Comparison of ENCODE assay signal across 8 cellular contexts in genomic region chr11:65501005-65501529, GRCh38. TPM values are rescaled to one million over a fixed set of nuclear protein-coding genes. Genes with fewer than 3 reads are reported as not detected.
A peak's percentile ranks its signal among the peaks of the same experiment; 100 is the strongest.
DNase-seq lines count a peak whose midpoint lies in the region; ATAC-seq and TF ChIP-seq lines count a peak whose summit lies in the region.

No MANE protein-coding gene starts in this region.

- intact Hi-C loops in CD4-positive, alpha-beta T cell (cut with DNase I, micrococcal nuclease) = no loop called here
- intact Hi-C loops in dorsolateral prefrontal cortex (cut with DNase I) = no loop called here

- no peaks in the 10 kb centered on the region for H3K36me3 Mint-ChIP-seq in CD4-positive, alpha-beta T cell (ENCODE audit: low read depth)

- no peaks in the 10 kb centered on the region for H3K27me3 ChIP-seq in CD4-positive, alpha-beta T cell (ENCODE audit: control insufficient read depth, insufficient read depth, low read length)
- H3K27me3 ChIP-seq in Loucy (ENCODE audit: insufficient read depth, low read length, poor library complexity, severe bottlenecking) (peaks cover 54% of the 10 kb centered on the region), dorsolateral prefrontal cortex (no peaks in the 10 kb centered on the region), neural cell (ENCODE audit: insufficient read depth, low read depth, low read length) (no peaks in the 10 kb centered on the region)

- H3K4me3 Mint-ChIP-seq in CD4-positive, alpha-beta T cell = no peak overlapping the region

- H3K36me3 ChIP-seq in Loucy (ENCODE audit: insufficient read depth, low read length) (peaks cover 59% of the 10 kb centered on the region), neural cell (ENCODE audit: insufficient read depth, low read length) (peaks cover 42% of the 10 kb centered on the region)

- TF ChIP-seq EP300 in neural cell (conservative IDR thresholded peaks at IDR 0.05; ENCODE audit: poor library complexity, severe bottlenecking) = no peak

- POLR2A ChIA-PET in CD4-positive, alpha-beta T cell (lab: Charles Lee) = interaction anchor here (0.7 to 15.9 kb wide), 11 partner anchors 7 to 116 kb away, joined by 3 to 3042 read pairs (median 106); partner anchors contain the start of genes EHBP1L1, FRMD8, NEAT1 and SCYL1

- peaks cover 46% of the 10 kb centered on the region for H3K4me1 Mint-ChIP-seq in CD4-positive, alpha-beta T cell (ENCODE audit: low read depth)

- no peak for TF ChIP-seq CTCF in CD4-positive, alpha-beta T cell (IDR thresholded peaks at IDR 0.05)
- TF ChIP-seq CTCF in Loucy (conservative IDR thresholded peaks at IDR 0.05; ENCODE audit: low read length) = no peak
- no peak for TF ChIP-seq CTCF in dorsolateral prefrontal cortex (IDR thresholded peaks at IDR 0.05 in 54 of 56, conservative IDR thresholded peaks at IDR 0.05 in 2 of 56; ENCODE audit: low read depth in 1 of 56, partially characterized antibody in 56 of 56)
- no peak for TF ChIP-seq CTCF in neural cell (IDR thresholded peaks at IDR 0.05; ENCODE audit: poor library complexity, severe bottlenecking)

- H3K27ac Mint-ChIP-seq in CD4-positive, alpha-beta T cell = no peak overlapping the region

- H3K27me3 Mint-ChIP-seq in CD4-positive, alpha-beta T cell = no peaks in the 10 kb centered on the region

- H3K9me2 ChIP-seq in Loucy (replicated peaks; ENCODE audit: low read depth, low read length) (no peaks in the 10 kb centered on the region), neural cell (ENCODE audit: insufficient read depth, low read length) (no peaks in the 10 kb centered on the region)

- peaks cover 56% of the 10 kb centered on the region for H3F3A ChIP-seq in Loucy (ENCODE audit: low read depth)
- peaks cover 12% of the 10 kb centered on the region for H3F3A ChIP-seq in neural cell (ENCODE audit: insufficient read depth, low read length, poor library complexity, severe bottlenecking)

- no peak for TF ChIP-seq RAD21 in neural cell (conservative IDR thresholded peaks at IDR 0.05)

- CTCF ChIA-PET in CD4-positive, alpha-beta T cell (lab: Charles Lee) = interaction anchor here (1.5 to 5.1 kb wide), 6 partner anchors 10 to 119 kb away, joined by 4 to 30 read pairs (median 10); partner anchors contain the start of gene SLC25A45

- H3K9ac ChIP-seq in Loucy (ENCODE audit: low read depth, low read length, poor library complexity, severe bottlenecking) (peak overlapping the region; percentile 100), neural cell (ENCODE audit: low read length) (peak overlapping the region; percentile 99)

- peak overlapping the region; percentile 95 for H3K4me3 ChIP-seq in Loucy (ENCODE audit: low read length, poor library complexity, severe bottlenecking)
- H3K4me3 ChIP-seq in dorsolateral prefrontal cortex = peak overlapping the region; percentile 68 to 100 (median 92)
- peak overlapping the region; percentile 78 for H3K4me3 ChIP-seq in neural cell (ENCODE audit: low read length)

- H3K4me1 ChIP-seq in Loucy (ENCODE audit: insufficient read depth, low read length, poor library complexity, severe bottlenecking) = peaks cover 49% of the 10 kb centered on the region

- H3K9me3 ChIP-seq in CD4-positive, alpha-beta T cell (ENCODE audit: control insufficient read depth, low read length) = no peaks in the 10 kb centered on the region
- H3K9me3 ChIP-seq in Loucy (ENCODE audit: insufficient read depth, low read depth, low read length) (no peaks in the 10 kb centered on the region), neural cell (ENCODE audit: low read length) (no peaks in the 10 kb centered on the region)

- H3K79me2 ChIP-seq in Loucy (ENCODE audit: insufficient read depth, low read length) (peaks cover 92% of the 10 kb centered on the region), neural cell (replicated peaks; ENCODE audit: insufficient read depth, low read length) (peaks cover 93% of the 10 kb centered on the region)

- no peak for DNase-seq in CD4-positive, alpha-beta T cell
- no peak for DNase-seq in dorsolateral prefrontal cortex
- no peak for DNase-seq in stimulated activated CD4-positive, alpha-beta T cell treated with anti-CD3 and anti-CD28 coated beads, Interleukin-4, amount 100 ng/mL, for 4 hours

- H3K4me2 ChIP-seq in Loucy (ENCODE audit: low read depth, low read length, poor library complexity, severe bottlenecking) (peak overlapping the region; percentile 98), neural cell (ENCODE audit: low read length) (no peak overlapping the region)

- ATAC-seq in CD4-positive, alpha-beta T cell (ENCODE audit: poor library complexity) = no peak
- ATAC-seq in GM19395 (IDR thresholded peaks at IDR 0.05; ENCODE audit: unreplicated experiment) (no peak), GM19324 (IDR thresholded peaks at IDR 0.05; ENCODE audit: low FRiP score, unreplicated experiment) (no peak), HG03135 (IDR thresholded peaks at IDR 0.05; ENCODE audit: unreplicated experiment) (no peak)

- H3K9me3 Mint-ChIP-seq in CD4-positive, alpha-beta T cell = no peaks in the 10 kb centered on the region

- H4K20me1 ChIP-seq in Loucy (ENCODE audit: insufficient read depth, low read length, poor library complexity, severe bottlenecking) = peaks cover 69% of the 10 kb centered on the region
- peaks cover 64% of the 10 kb centered on the region for H4K20me1 ChIP-seq in neural cell (ENCODE audit: insufficient read depth)

- H3K27ac ChIP-seq in CD4-positive, alpha-beta T cell (ENCODE audit: low read depth, low read length) = peak overlapping the region; percentile 96
- H3K27ac ChIP-seq in dorsolateral prefrontal cortex = peak overlapping the region; percentile 98 to 100 (median 100)
- H3K27ac ChIP-seq in neural cell (ENCODE audit: low read length) = peak overlapping the region; percentile 100

- no peak overlapping the region for H2AFZ ChIP-seq in Loucy (ENCODE audit: low read length)
- H2AFZ ChIP-seq in neural cell (ENCODE audit: low read depth, low read length) = no peak overlapping the region

TF ChIP-seq in neural cell, 6 proteins besides CTCF, POLR2A, EP300 and RAD21:
- TF ChIP-seq POLR2AphosphoS5 (IDR thresholded peaks at IDR 0.05) = no peak
- no peak for TF ChIP-seq SMC3 (conservative IDR thresholded peaks at IDR 0.05; ENCODE audit: poor library complexity)
- TF ChIP-seq REST (IDR thresholded peaks at IDR 0.05; ENCODE audit: borderline replicate concordance) = no peak
- no peak for TF ChIP-seq EZH2 (IDR thresholded peaks at IDR 0.05; ENCODE audit: borderline replicate concordance, insufficient read depth, low read length, poor library complexity, severe bottlenecking)
- no peak for TF ChIP-seq TAF1 (IDR thresholded peaks at IDR 0.05; ENCODE audit: low read depth)
TF ChIP-seq in neural cell: peak in this region for 0.

RNA-seq across cellular contexts. Expression of gene MALAT1, which starts 2.2 kb away (rescaled TPM):
- total RNA-seq in CD4-positive, alpha-beta T cell = over 10,000 TPM; 31,509 to 32,316 TPM
- over 10,000 TPM in 119 of 120 experiments, 1,000 to 10,000 TPM in 1; 7,808 to 28,438 (median 16,246) TPM for total RNA-seq in dorsolateral prefrontal cortex
- polyA plus RNA-seq in neural cell = 1,383 and 1,630 TPM in 2 replicates
- 48,171 and 65,838 TPM in 2 replicates for polyA minus RNA-seq in neural cell

RNA-seq across cellular contexts. Expression of gene SCYL1, which starts 23.8 kb away (rescaled TPM):
- 10 to 100 TPM; 57.4 to 60.7 TPM for total RNA-seq in CD4-positive, alpha-beta T cell
- total RNA-seq in dorsolateral prefrontal cortex = 100 to 1,000 TPM in 34 of 120 experiments, 10 to 100 TPM in 86; 71.5 to 120 (median 93.9) TPM
- 48.3 and 56.2 TPM in 2 replicates for polyA plus RNA-seq in neural cell
- polyA minus RNA-seq in neural cell = 35.3 and 55.3 TPM in 2 replicates

RNA-seq across cellular contexts. Expression of gene LTBP3, which starts 57.1 kb away (rescaled TPM):
- total RNA-seq in CD4-positive, alpha-beta T cell = 100 to 1,000 TPM; 236 to 238 TPM
- 100 to 1,000 TPM in 117 of 120 experiments, 10 to 100 TPM in 3; 97.2 to 228 (median 145) TPM for total RNA-seq in dorsolateral prefrontal cortex
- polyA plus RNA-seq in neural cell = 3.5 and 4.6 TPM in 2 replicates
- polyA minus RNA-seq in neural cell = 0.97 and 2.3 TPM in 2 replicates
